In genomic region chr3:6640907-6641306, GRCh38 we compare ENCODE assay signal across 21 cellular contexts.
DNase-seq lines count a peak whose midpoint lies in the region; ATAC-seq and TF ChIP-seq lines count a peak whose summit lies in the region.
"Had no signal": no experiment of that assay in that cellular context is flagged by ENCODE, and none has a peak within 500 bp of the region (broad histone marks: within the 10 kb centered on the region; RNA-seq: fewer than 3 reads in every experiment).

No MANE protein-coding gene starts in this region.

- WGBS in transverse colon (ENCODE audit: low coverage in 1 of 2), 2 donors: 80 to 93% methylated on average over 1 of the region's 1 CpG

- H3K4me3 ChIP-seq in transverse colon: no peak overlapping the region
- H3K4me3 ChIP-seq: A549 had no signal

- DNase-seq in DMS53 treated with DMSO at 0.1 percent for 48 hours (lab: John Stamatoyannopoulos, UW; ENCODE audit: unreplicated experiment): peak; percentile 50
- no peak for DNase-seq in stimulated activated naive CD4-positive, alpha-beta T cell (lab: John Stamatoyannopoulos, UW)
- DNase-seq in transverse colon: no peak
- no peak for DNase-seq in activated naive CD4-positive, alpha-beta T cell treated with Interleukin-2 at 50 U/mL for 16 hours
- DNase-seq: CD4-positive, alpha-beta T cell; DMS153; EL; KBM-7; MV-4-11; NCI-H1417; NCI-H1930; NCI-H2171 treated with DMSO at 0.1 percent for 48 hours; NCI-H446; NCI-H748 treated with DMSO at 0.1 percent for 48 hours; Right ventricle myocardium superior; SW 1271 had no signal

- no peak overlapping the region for H3K27ac ChIP-seq in transverse colon
- H3K27ac ChIP-seq: A549 had no signal

- TF ChIP-seq CTCF in transverse colon (IDR thresholded peaks at IDR 0.05): no peak

- H3K4me1 ChIP-seq in transverse colon: peaks cover 0 to 3% (median 0%) of the 10 kb centered on the region in 4 donors
- H3K4me1 ChIP-seq: A549 had no signal

- no peak for TF ChIP-seq EP300 in transverse colon (IDR thresholded peaks at IDR 0.05; ENCODE audit: low read depth)

- H3K9me3 ChIP-seq in transverse colon: no peaks in the 10 kb centered on the region
- H3K9me3 ChIP-seq: A549 had no signal

- H3K27me3 ChIP-seq in transverse colon: no peaks in the 10 kb centered on the region

- intact Hi-C loops in transverse colon (cut with DNase I; ENCODE audit: low total_unique reads): no loop called here

- H3K36me3 ChIP-seq in transverse colon: no peaks in the 10 kb centered on the region

- TF ChIP-seq POLR2A in transverse colon (IDR thresholded peaks at IDR 0.05): no peak

- in situ Hi-C loops in transverse colon (cut with MboI; ENCODE audit: low pct_ligation_motif_present in 1 of 4, low pct_unique_long_range_greater_than_20kb in 1 of 4, low sequenced_read_pairs in 3 of 4): no loop called here

- peak; percentile 50 for ATAC-seq in GM18502 (IDR thresholded peaks at IDR 0.05; ENCODE audit: poor library complexity, unreplicated experiment)
- peak; percentile 41 for ATAC-seq in GM21526 (IDR thresholded peaks at IDR 0.05; ENCODE audit: low FRiP score, unreplicated experiment)
- ATAC-seq in HG03432 (IDR thresholded peaks at IDR 0.05; ENCODE audit: unreplicated experiment): peak; percentile 57
- no peak for ATAC-seq in GM18520 (IDR thresholded peaks at IDR 0.05; ENCODE audit: unreplicated experiment)
- ATAC-seq: A549 had no signal
